ENCODE assay signal across 8 cellular contexts in genomic region chr1:36365310-36365895, GRCh38. TPM values are rescaled to one million over a fixed set of nuclear protein-coding genes. Genes with fewer than 3 reads are reported as not detected.
DNase-seq lines count a peak whose midpoint lies in the region; ATAC-seq and TF ChIP-seq lines count a peak whose summit lies in the region.

No MANE protein-coding gene starts in this region.

- H3F3A ChIP-seq in neural progenitor cell (ENCODE audit: low read depth), result peaks cover 13% of the 10 kb centered on the region

- H2AFZ ChIP-seq in neural progenitor cell (replicated peaks), result no peak overlapping the region

- H3K27ac Mint-ChIP-seq in neural progenitor cell, result peak overlapping the region; percentile 94

- H3K27ac ChIP-seq in coronary artery (peak overlapping the region; percentile 13 to 35), neural progenitor cell (no peak overlapping the region)

- no peaks in the 10 kb centered on the region for H3K9me3 ChIP-seq in neural progenitor cell (ENCODE audit: low read depth)

- peaks cover 21% of the 10 kb centered on the region for H3K79me2 ChIP-seq in neural progenitor cell (ENCODE audit: low read depth)

- H3K36me3 Mint-ChIP-seq in neural progenitor cell, result peaks cover 5% of the 10 kb centered on the region

- H3K36me3 ChIP-seq in neural progenitor cell, result peaks cover 3% of the 10 kb centered on the region

- no peaks in the 10 kb centered on the region for H3K9me3 Mint-ChIP-seq in neural progenitor cell

- no peaks in the 10 kb centered on the region for H3K27me3 Mint-ChIP-seq in neural progenitor cell (ENCODE audit: insufficient read depth, low read depth)

- H3K4me2 ChIP-seq in neural progenitor cell, result no peak overlapping the region

- H3K4me1 ChIP-seq in neural progenitor cell, result peaks cover 6% of the 10 kb centered on the region

- TF ChIP-seq CTCF in coronary artery (IDR thresholded peaks at IDR 0.05) (no peak), neural progenitor cell (IDR thresholded peaks at IDR 0.05) (no peak)

- no peaks in the 10 kb centered on the region for H3K27me3 ChIP-seq in neural progenitor cell

- no peak overlapping the region for H3K4me3 Mint-ChIP-seq in neural progenitor cell

- no peak for ATAC-seq in HG02571 (IDR thresholded peaks at IDR 0.05; ENCODE audit: unreplicated experiment)

- H3K4me3 ChIP-seq in coronary artery (no peak overlapping the region), neural progenitor cell (no peak overlapping the region)

- H4K20me1 ChIP-seq in neural progenitor cell (ENCODE audit: low read depth), result no peaks in the 10 kb centered on the region

- H3K4me1 Mint-ChIP-seq in neural progenitor cell, result peaks cover 25% of the 10 kb centered on the region

- DNase-seq in CD1c-positive myeloid dendritic cell (ENCODE audit: extremely low spot score), result peak; percentile 89
- DNase-seq in NCI-H1694 (lab: John Stamatoyannopoulos, UW), result peak; percentile 76
- no peak for DNase-seq in coronary artery (ENCODE audit: low spot score)
- no peak for DNase-seq in neural progenitor cell (ENCODE audit: low spot score)
- no peak for DNase-seq in T1000 (lab: John Stamatoyannopoulos, UW)
- DNase-seq in SW 1271 (lab: John Stamatoyannopoulos, UW), result no peak
- no peak for DNase-seq in NCI-H146 treated with DMSO at 0.1 percent for 48 hours (lab: John Stamatoyannopoulos, UW; ENCODE audit: unreplicated experiment)

- no peak overlapping the region for H3K9ac ChIP-seq in neural progenitor cell

RNA-seq across cellular contexts. Expression of gene STK40, which starts 20.3 kb away (rescaled TPM):
- total RNA-seq in neural progenitor cell (ENCODE audit: low replicate concordance), result 5.3 and 14.7 TPM in 2 replicates

RNA-seq across cellular contexts. Expression of gene LSM10, which starts 32.3 kb away (rescaled TPM):
- total RNA-seq in neural progenitor cell (ENCODE audit: low replicate concordance), result 8.6 and 10.2 TPM in 2 replicates

RNA-seq across cellular contexts. Expression of gene EVA1B, which starts 42.0 kb away (rescaled TPM):
- total RNA-seq in neural progenitor cell (ENCODE audit: low replicate concordance), result 3.1 and 14.7 TPM in 2 replicates

RNA-seq across cellular contexts. Expression of gene SH3D21, which starts 59.2 kb away (rescaled TPM):
- total RNA-seq in neural progenitor cell (ENCODE audit: low replicate concordance), result 6.1 and 15.1 TPM in 2 replicates

Comparison
In these comparisons a context has a peak if more than half of its experiments do, and no peak if none do; other contexts are left out.
1. DNase-seq: peak in CD1c-positive myeloid dendritic cell (single experiment) and NCI-H1694 (single experiment); none in coronary artery (single experiment), neural progenitor cell (single experiment), T1000 (single experiment), SW 1271 (0 of 2) and NCI-H146 treated with DMSO at 0.1 percent for 48 hours (single experiment).